In the genomic region with DNA sequence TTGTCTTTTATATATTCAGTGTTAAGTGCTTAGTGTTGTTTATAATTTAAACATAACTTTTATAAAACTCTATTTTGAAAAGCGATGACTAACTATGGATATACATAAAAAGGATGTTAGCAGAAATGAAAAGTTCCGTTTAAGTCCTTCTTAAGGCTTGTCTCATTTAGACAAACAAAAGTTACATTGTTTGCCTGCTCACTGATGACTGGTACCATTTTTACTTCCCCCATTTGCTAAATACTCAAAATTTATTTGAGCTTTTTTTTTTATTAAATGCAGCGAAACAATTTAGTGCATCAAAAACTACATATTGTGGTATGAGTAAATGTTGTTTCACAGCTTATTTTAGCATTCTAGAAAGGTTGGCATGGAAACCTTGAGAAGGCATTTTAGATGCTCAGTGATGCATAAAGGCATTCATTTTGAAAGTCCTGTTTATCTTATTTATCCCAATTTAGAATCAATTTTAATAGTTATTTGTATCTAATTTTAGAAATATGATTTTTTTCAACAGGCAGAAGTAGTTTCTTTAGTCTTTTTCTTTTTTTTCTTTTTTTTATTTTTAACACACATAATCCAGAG, we compare ENCODE assay signal across 10 cellular contexts.
DNase-seq lines count a peak whose midpoint lies in the region; ATAC-seq and TF ChIP-seq lines count a peak whose summit lies in the region.
"Had no signal": no experiment of that assay in that cellular context is flagged by ENCODE, and none has a peak within 500 bp of the region (broad histone marks: within the 10 kb centered on the region; RNA-seq: fewer than 3 reads in every experiment).

No MANE protein-coding gene starts in this region.

- H3F3A ChIP-seq in GM23338 (replicated peaks; ENCODE audit: low read depth): no peaks in the 10 kb centered on the region

- no peak overlapping the region for H3K4me2 ChIP-seq in GM23338

- H3K9me2 ChIP-seq in GM23338 (ENCODE audit: insufficient read depth): no peaks in the 10 kb centered on the region

- no peak overlapping the region for H3K27ac Mint-ChIP-seq in GM23338

- TF ChIP-seq CTCF in GM13977 (IDR thresholded peaks at IDR 0.05; ENCODE audit: extremely low read depth, insufficient read depth, missing control alignments) (no peak), GM23338 (conservative IDR thresholded peaks at IDR 0.05; ENCODE audit: low read depth in 2 of 2) (no peak)

- no peaks in the 10 kb centered on the region for H3K27me3 ChIP-seq in ACC112 (ENCODE audit: insufficient read depth, low read length)
- peaks cover 74% of the 10 kb centered on the region for H3K27me3 ChIP-seq in GM23338 (ENCODE audit: insufficient read depth)

- peaks cover 14% of the 10 kb centered on the region for H3K4me1 Mint-ChIP-seq in GM23338

- H3K4me3 ChIP-seq in ACC112 (ENCODE audit: low read depth, low read length): no peak overlapping the region
- H3K4me3 ChIP-seq in SK-N-MC: no peak overlapping the region
- no peak overlapping the region for H3K4me3 ChIP-seq in GM23338

- intact Hi-C loops in posterior cingulate gyrus (cut with DNase I): no loop called here

- in situ Hi-C loops in GM13977 (cut with MboI; ENCODE audit: low pct_unique_long_range_greater_than_20kb, low sequenced_read_pairs, unreplicated experiment): no loop called here

- H3K9ac ChIP-seq in SK-N-MC (ENCODE audit: insufficient read length): no peak overlapping the region

- no peaks in the 10 kb centered on the region for H3K9me3 ChIP-seq in SK-N-MC (ENCODE audit: low read depth, low read length)

- H2AFZ ChIP-seq in ACC112 (ENCODE audit: low read length, unreplicated experiment) (no peak overlapping the region), GM23338 (no peak overlapping the region)

- peaks cover 5% of the 10 kb centered on the region; the same call in 1 of the 3 replicates for H3K9me3 Mint-ChIP-seq in GM23338

- DNase-seq in SK-N-MC (ENCODE audit: low read depth, low spot score) (no peak), HPDE6-E6E7 (ENCODE audit: extremely low spot score) (no peak), GM13977 (ENCODE audit: low spot score) (no peak), GM23338 (ENCODE audit: low spot score) (no peak), posterior cingulate gyrus (no peak)
- DNase-seq: activated CD8-positive, alpha-beta memory T cell treated with anti-CD3 and anti-CD28 coated beads for 24 hours had no signal

- ATAC-seq in GM18909 (IDR thresholded peaks at IDR 0.05; ENCODE audit: poor library complexity, unreplicated experiment): peak; percentile 55
- ATAC-seq in HG02973 (IDR thresholded peaks at IDR 0.05; ENCODE audit: unreplicated experiment): peak; percentile 55
- no peak for ATAC-seq in GM23338

- H3K36me3 Mint-ChIP-seq in GM23338 (ENCODE audit: low read depth): no peaks in the 10 kb centered on the region

- H3K36me3 ChIP-seq in ACC112 (ENCODE audit: insufficient read depth, low read length) (no peaks in the 10 kb centered on the region), SK-N-MC (ENCODE audit: insufficient read depth, low read length) (no peaks in the 10 kb centered on the region), GM23338 (ENCODE audit: insufficient read depth) (no peaks in the 10 kb centered on the region)

- H3K27ac ChIP-seq in ACC112 (ENCODE audit: low read depth, low read length): peak overlapping the region; percentile 1; the same call in 1 of the 2 replicates
- peak overlapping the region; percentile 21; the same call in 1 of the 2 replicates for H3K27ac ChIP-seq in SK-N-MC
- H3K27ac ChIP-seq in GM23338 (ENCODE audit: low read depth): no peak overlapping the region

- H3K79me2 ChIP-seq in ACC112 (ENCODE audit: control insufficient read depth, insufficient read depth, low read length, unreplicated experiment) (peaks cover 6% of the 10 kb centered on the region), GM23338 (replicated peaks; ENCODE audit: insufficient read depth) (no peaks in the 10 kb centered on the region)

- no peaks in the 10 kb centered on the region for H4K20me1 ChIP-seq in GM23338 (replicated peaks; ENCODE audit: insufficient read depth)

- H3K27me3 Mint-ChIP-seq in GM23338 (ENCODE audit: insufficient read depth, low read depth, poor library complexity): peaks cover 19% of the 10 kb centered on the region
- H3K27me3 Mint-ChIP-seq: progenitor cell of endocrine pancreas had no signal

- H3K4me1 ChIP-seq in ACC112 (ENCODE audit: control insufficient read depth, insufficient read depth, low read length, unreplicated experiment) (peaks cover 32% of the 10 kb centered on the region), GM23338 (ENCODE audit: insufficient read depth) (peaks cover 14% of the 10 kb centered on the region)

- H3K4me3 Mint-ChIP-seq in GM23338: no peak overlapping the region

TF ChIP-seq in GM23338, 12 proteins besides CTCF, POLR2A, EP300 and RAD21 (continues in another document):
- TF ChIP-seq POLR2AphosphoS5 (IDR thresholded peaks at IDR 0.05; ENCODE audit: low read depth) (no peak), STAT1 (IDR thresholded peaks at IDR 0.05; ENCODE audit: unreplicated experiment) (no peak), EZH2 (IDR thresholded peaks at IDR 0.05; ENCODE audit: low read depth, unreplicated experiment) (no peak)
- TF ChIP-seq, protein P1, sequence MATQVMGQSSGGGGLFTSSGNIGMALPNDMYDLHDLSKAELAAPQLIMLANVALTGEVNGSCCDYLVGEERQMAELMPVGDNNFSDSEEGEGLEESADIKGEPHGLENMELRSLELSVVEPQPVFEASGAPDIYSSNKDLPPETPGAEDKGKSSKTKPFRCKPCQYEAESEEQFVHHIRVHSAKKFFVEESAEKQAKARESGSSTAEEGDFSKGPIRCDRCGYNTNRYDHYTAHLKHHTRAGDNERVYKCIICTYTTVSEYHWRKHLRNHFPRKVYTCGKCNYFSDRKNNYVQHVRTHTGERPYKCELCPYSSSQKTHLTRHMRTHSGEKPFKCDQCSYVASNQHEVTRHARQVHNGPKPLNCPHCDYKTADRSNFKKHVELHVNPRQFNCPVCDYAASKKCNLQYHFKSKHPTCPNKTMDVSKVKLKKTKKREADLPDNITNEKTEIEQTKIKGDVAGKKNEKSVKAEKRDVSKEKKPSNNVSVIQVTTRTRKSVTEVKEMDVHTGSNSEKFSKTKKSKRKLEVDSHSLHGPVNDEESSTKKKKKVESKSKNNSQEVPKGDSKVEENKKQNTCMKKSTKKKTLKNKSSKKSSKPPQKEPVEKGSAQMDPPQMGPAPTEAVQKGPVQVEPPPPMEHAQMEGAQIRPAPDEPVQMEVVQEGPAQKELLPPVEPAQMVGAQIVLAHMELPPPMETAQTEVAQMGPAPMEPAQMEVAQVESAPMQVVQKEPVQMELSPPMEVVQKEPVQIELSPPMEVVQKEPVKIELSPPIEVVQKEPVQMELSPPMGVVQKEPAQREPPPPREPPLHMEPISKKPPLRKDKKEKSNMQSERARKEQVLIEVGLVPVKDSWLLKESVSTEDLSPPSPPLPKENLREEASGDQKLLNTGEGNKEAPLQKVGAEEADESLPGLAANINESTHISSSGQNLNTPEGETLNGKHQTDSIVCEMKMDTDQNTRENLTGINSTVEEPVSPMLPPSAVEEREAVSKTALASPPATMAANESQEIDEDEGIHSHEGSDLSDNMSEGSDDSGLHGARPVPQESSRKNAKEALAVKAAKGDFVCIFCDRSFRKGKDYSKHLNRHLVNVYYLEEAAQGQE (IDR thresholded peaks at IDR 0.05; ENCODE audit: unreplicated experiment): no peak
- TF ChIP-seq, protein P2, sequence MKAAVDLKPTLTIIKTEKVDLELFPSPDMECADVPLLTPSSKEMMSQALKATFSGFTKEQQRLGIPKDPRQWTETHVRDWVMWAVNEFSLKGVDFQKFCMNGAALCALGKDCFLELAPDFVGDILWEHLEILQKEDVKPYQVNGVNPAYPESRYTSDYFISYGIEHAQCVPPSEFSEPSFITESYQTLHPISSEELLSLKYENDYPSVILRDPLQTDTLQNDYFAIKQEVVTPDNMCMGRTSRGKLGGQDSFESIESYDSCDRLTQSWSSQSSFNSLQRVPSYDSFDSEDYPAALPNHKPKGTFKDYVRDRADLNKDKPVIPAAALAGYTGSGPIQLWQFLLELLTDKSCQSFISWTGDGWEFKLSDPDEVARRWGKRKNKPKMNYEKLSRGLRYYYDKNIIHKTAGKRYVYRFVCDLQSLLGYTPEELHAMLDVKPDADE (IDR thresholded peaks at IDR 0.05): no peak
